1 cellular context compared by ENCODE assay signal in the genomic region with DNA sequence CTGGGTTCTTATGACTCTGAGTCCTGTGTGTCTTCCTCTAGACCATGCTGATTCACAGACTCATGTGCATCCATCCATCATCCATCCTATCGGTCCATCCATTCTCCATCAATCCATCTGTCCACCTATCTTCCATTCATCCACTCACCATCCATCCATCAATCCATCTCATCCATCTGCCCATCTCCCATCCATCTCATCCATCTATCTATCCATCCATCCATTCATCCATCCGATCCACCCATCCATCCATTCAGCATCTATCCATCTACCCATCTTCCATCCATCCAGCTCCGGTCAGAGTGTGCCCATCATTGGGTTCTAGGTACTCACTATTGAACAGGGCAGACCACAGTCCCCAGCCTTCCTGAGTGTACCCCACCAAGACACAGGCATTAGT.
TF ChIP-seq lines count a peak whose summit lies in the region.

No MANE protein-coding gene starts in this region.

TF ChIP-seq in H1, 55 proteins besides CTCF, POLR2A, EP300 and RAD21:
- TF ChIP-seq, protein P1, sequence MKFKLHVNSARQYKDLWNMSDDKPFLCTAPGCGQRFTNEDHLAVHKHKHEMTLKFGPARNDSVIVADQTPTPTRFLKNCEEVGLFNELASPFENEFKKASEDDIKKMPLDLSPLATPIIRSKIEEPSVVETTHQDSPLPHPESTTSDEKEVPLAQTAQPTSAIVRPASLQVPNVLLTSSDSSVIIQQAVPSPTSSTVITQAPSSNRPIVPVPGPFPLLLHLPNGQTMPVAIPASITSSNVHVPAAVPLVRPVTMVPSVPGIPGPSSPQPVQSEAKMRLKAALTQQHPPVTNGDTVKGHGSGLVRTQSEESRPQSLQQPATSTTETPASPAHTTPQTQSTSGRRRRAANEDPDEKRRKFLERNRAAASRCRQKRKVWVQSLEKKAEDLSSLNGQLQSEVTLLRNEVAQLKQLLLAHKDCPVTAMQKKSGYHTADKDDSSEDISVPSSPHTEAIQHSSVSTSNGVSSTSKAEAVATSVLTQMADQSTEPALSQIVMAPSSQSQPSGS (IDR thresholded peaks at IDR 0.05; ENCODE audit: low read length), result no peak
- peak; percentile 37; the same call in 1 of the 2 replicates for TF ChIP-seq POLR2AphosphoS5 (IDR thresholded peaks at IDR 0.05; ENCODE audit: low read depth, low read length)
TF ChIP-seq in H1: peak in this region for 1.
